In genomic region chr7:129146237-129146979, GRCh38 we compare ENCODE assay signal across 10 cellular contexts. TPM values are rescaled to one million over a fixed set of nuclear protein-coding genes. Genes with fewer than 3 reads are reported as not detected.
DNase-seq lines count a peak whose midpoint lies in the region; ATAC-seq and TF ChIP-seq lines count a peak whose summit lies in the region.
"Had no signal": no experiment of that assay in that cellular context is flagged by ENCODE, and none has a peak within 500 bp of the region (broad histone marks: within the 10 kb centered on the region; RNA-seq: fewer than 3 reads in every experiment).

No MANE protein-coding gene starts in this region.

- no peaks in the 10 kb centered on the region for H3K36me3 ChIP-seq in BE2C

- H3K27me3 ChIP-seq in BE2C: peaks cover 24% of the 10 kb centered on the region

- peaks cover 3% of the 10 kb centered on the region; the same call in 1 of the 2 replicates for H3K4me1 ChIP-seq in BE2C

- ATAC-seq in GM19395 (IDR thresholded peaks at IDR 0.05; ENCODE audit: unreplicated experiment) (peak; percentile 72), HG03159 (IDR thresholded peaks at IDR 0.05; ENCODE audit: unreplicated experiment) (peak; percentile 64)
- ATAC-seq: left lobe of liver had no signal

- TF ChIP-seq CTCF in epithelial cell of proximal tubule (conservative IDR thresholded peaks at IDR 0.05; ENCODE audit: low read depth, low read length) (no peak), BE2C (IDR thresholded peaks at IDR 0.05; ENCODE audit: low read depth, low read length) (no peak)

- DNase-seq in epithelial cell of proximal tubule (ENCODE audit: low read depth) (no peak), RKO (ENCODE audit: low spot score) (no peak), glomerular visceral epithelial cell (ENCODE audit: extremely low spot score) (no peak), BE2C (no peak), inferior parietal cortex (ENCODE audit: extremely low spot score) (no peak)
- DNase-seq: EL had no signal

- peak overlapping the region; percentile 75; the same call in 1 of the 2 replicates for H3K4me3 ChIP-seq in GM08714 (ENCODE audit: low read length)
- H3K4me3 ChIP-seq in epithelial cell of proximal tubule (ENCODE audit: low read depth, low read length): peak overlapping the region; percentile 79
- no peak overlapping the region for H3K4me3 ChIP-seq in BE2C (ENCODE audit: low read depth, low read length)

- no peaks in the 10 kb centered on the region for H3K9me3 ChIP-seq in BE2C

RNA-seq across cellular contexts. Expression of gene TSPAN33, which starts 1.9 kb away (rescaled TPM):
- total RNA-seq in epithelial cell of proximal tubule: 3.9 and 14.3 TPM in 2 replicates
- 5.3 TPM for polyA plus RNA-seq in BE2C (2012; ENCODE audit: insufficient read depth, insufficient read length, low read depth)

RNA-seq across cellular contexts. Expression of gene SMO, which starts 42.0 kb away (rescaled TPM):
- 19.0 and 25.5 TPM in 2 replicates for total RNA-seq in epithelial cell of proximal tubule
- polyA plus RNA-seq in BE2C (2012; ENCODE audit: insufficient read depth, insufficient read length, low read depth): 1.1 TPM
